Comparison of ENCODE assay signal across 18 cellular contexts in the genomic region with DNA sequence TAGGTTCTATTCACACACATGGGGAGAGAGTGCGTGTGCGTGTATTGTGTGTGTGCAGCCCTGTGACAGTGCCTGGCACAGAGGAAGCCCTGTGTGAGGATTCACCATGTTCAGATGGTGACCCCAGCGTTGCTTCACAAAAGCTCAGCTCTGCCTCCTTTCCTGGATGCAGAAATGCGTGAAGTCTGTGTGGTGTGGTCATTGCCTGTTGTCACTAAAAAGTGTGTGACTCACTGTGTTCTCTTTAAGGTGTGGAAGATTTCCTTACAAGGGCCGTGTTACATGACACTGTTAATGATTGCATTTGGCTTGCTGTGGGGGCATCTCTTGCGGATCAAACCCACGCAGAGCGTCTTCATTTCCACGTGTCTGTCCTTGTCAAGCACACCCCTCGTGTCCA.
"Had no signal": no experiment of that assay in that cellular context is flagged by ENCODE, and none has a peak within 500 bp of the region (broad histone marks: within the 10 kb centered on the region; RNA-seq: fewer than 3 reads in every experiment).

No MANE protein-coding gene starts in this region.

- H3K27me3 Mint-ChIP-seq: activated CD4-positive, alpha-beta memory T cell treated with anti-CD3 and anti-CD28 coated beads, Interleukin-2, amount 10 ng/mL, durations not matched to agents 7 days and 5 days; activated naive CD4-positive, alpha-beta T cell treated with anti-CD3 and anti-CD28 coated beads, Interleukin-2, amount 10 ng/mL, durations not matched to agents 7 days and 5 days; naive thymus-derived CD8-positive, alpha-beta T cell had no signal

- H3K4me1 ChIP-seq: foreskin keratinocyte, pancreas had no signal

- H3K4me3 Mint-ChIP-seq: activated CD4-positive, alpha-beta memory T cell treated with anti-CD3 and anti-CD28 coated beads, Interleukin-2, amount 10 ng/mL, durations not matched to agents 7 days and 5 days; activated naive CD4-positive, alpha-beta T cell treated with anti-CD3 and anti-CD28 coated beads, Interleukin-2, amount 10 ng/mL, durations not matched to agents 7 days and 5 days; naive thymus-derived CD8-positive, alpha-beta T cell; T-helper 1 cell treated with Interleukin-12 subunit alpha and Interleukin-12 subunit beta and Interleukin-4 antibody, amounts not matched to agents 30 μg/mL and 1 μg/mL, for 36 hours had no signal

- H3K27ac Mint-ChIP-seq: activated CD4-positive, alpha-beta memory T cell treated with anti-CD3 and anti-CD28 coated beads, Interleukin-2, amount 10 ng/mL, durations not matched to agents 7 days and 5 days; activated naive CD4-positive, alpha-beta T cell treated with anti-CD3 and anti-CD28 coated beads, Interleukin-2, amount 10 ng/mL, durations not matched to agents 7 days and 5 days; T-helper 1 cell treated with Interleukin-12 subunit alpha and Interleukin-12 subunit beta and Interleukin-4 antibody, amounts not matched to agents 30 μg/mL and 1 μg/mL, for 36 hours had no signal

- H3K9me3 Mint-ChIP-seq: activated CD4-positive, alpha-beta memory T cell treated with anti-CD3 and anti-CD28 coated beads, Interleukin-2, amount 10 ng/mL, durations not matched to agents 7 days and 5 days; activated naive CD4-positive, alpha-beta T cell treated with anti-CD3 and anti-CD28 coated beads, Interleukin-2, amount 10 ng/mL, durations not matched to agents 7 days and 5 days; T-helper 1 cell treated with Interleukin-12 subunit alpha and Interleukin-12 subunit beta and Interleukin-4 antibody, amounts not matched to agents 30 μg/mL and 1 μg/mL, for 36 hours had no signal

- H3K4me3 ChIP-seq: lower lobe of right lung, pancreas had no signal

- DNase-seq: activated CD4-positive, alpha-beta memory T cell treated with anti-CD3 and anti-CD28 coated beads, Interleukin-2, amount 10 ng/mL, durations not matched to agents 7 days and 5 days; activated CD4-positive, alpha-beta T cell treated with anti-CD3 and anti-CD28 coated beads for 48 hours; activated CD4-positive, CD25-positive, alpha-beta regulatory T cell; activated effector memory CD4-positive, alpha-beta T cell treated with anti-CD3 and anti-CD28 coated beads, Interleukin-2, amount 50 U/mL, for 16 hours; activated naive CD4-positive, alpha-beta T cell treated with anti-CD3 and anti-CD28 coated beads, Interleukin-2, amount 10 ng/mL, durations not matched to agents 7 days and 5 days; amygdala; effector CD4-positive, alpha-beta T cell; erythroblast; foreskin keratinocyte; kidney; lower lobe of right lung; naive thymus-derived CD8-positive, alpha-beta T cell; pancreas; right cardiac atrium; stimulated activated CD4-positive, alpha-beta T cell treated with anti-CD3 and anti-CD28 coated beads, Interleukin-4, amount 100 ng/mL, for 24 hours; stimulated activated naive CD4-positive, alpha-beta T cell treated with Interleukin-2 at 50 U/mL for 16 hours had no signal

- H3K9me3 ChIP-seq: lower lobe of right lung, neutrophil, pancreas had no signal

- H3K4me1 Mint-ChIP-seq: activated CD4-positive, alpha-beta memory T cell treated with anti-CD3 and anti-CD28 coated beads, Interleukin-2, amount 10 ng/mL, durations not matched to agents 7 days and 5 days; activated naive CD4-positive, alpha-beta T cell treated with anti-CD3 and anti-CD28 coated beads, Interleukin-2, amount 10 ng/mL, durations not matched to agents 7 days and 5 days had no signal

- H3K27me3 ChIP-seq: foreskin keratinocyte, neutrophil, pancreas had no signal

- H3K27ac ChIP-seq: foreskin keratinocyte, lower lobe of right lung, neutrophil, pancreas had no signal
